Comparison of ENCODE assay signal across 8 cellular contexts in genomic region chr5:31638748-31639418, GRCh38. TPM values are rescaled to one million over a fixed set of nuclear protein-coding genes. Genes with fewer than 3 reads are reported as not detected.
DNase-seq lines count a peak whose midpoint lies in the region; ATAC-seq and TF ChIP-seq lines count a peak whose summit lies in the region.

Gene PDZD2, plus strand, starts transcription at chr5:31639131.

- no peaks in the 10 kb centered on the region for H3K9me2 ChIP-seq in PC-9 (ENCODE audit: insufficient read depth)

- no peak within 1 kb of the TSS for H3K27ac Mint-ChIP-seq in Calu3 (ENCODE audit: unreplicated experiment)
- peak within 1 kb of the TSS; percentile 71 to 90 for H3K27ac Mint-ChIP-seq in natural killer cell

- H3K9me3 Mint-ChIP-seq in Calu3 (ENCODE audit: low read depth, unreplicated experiment) (no peaks in the 10 kb centered on the region), natural killer cell (no peaks in the 10 kb centered on the region)

- H3K4me1 ChIP-seq in HUES48 (ENCODE audit: control insufficient read depth, insufficient read depth, low read length) (peaks cover 14% of the 10 kb centered on the region), PC-9 (replicated peaks; ENCODE audit: insufficient read depth) (no peaks in the 10 kb centered on the region)

- POLR2A ChIA-PET in PC-9 (lab: Charles Lee; ENCODE audit: unreplicated experiment): no interaction called here

- H3K4me3 Mint-ChIP-seq in Calu3 (ENCODE audit: low read depth, unreplicated experiment) (peak within 1 kb of the TSS; percentile 75), natural killer cell (peak within 1 kb of the TSS; percentile 88)

- intact Hi-C loops in Calu3 (cut with micrococcal nuclease; ENCODE audit: unreplicated experiment): loop anchor here (2.0 kb wide), 1 partner anchor 172 kb away; no protein-coding TSS in a partner anchor
- intact Hi-C loops in PC-9 (cut with micrococcal nuclease; ENCODE audit: unreplicated experiment): no loop called here
- intact Hi-C loops in natural killer cell (cut with micrococcal nuclease): no loop called here

- H3K27me3 Mint-ChIP-seq in Calu3 (ENCODE audit: unreplicated experiment): peaks cover 31% of the 10 kb centered on the region
- H3K27me3 Mint-ChIP-seq in natural killer cell (ENCODE audit: low read depth in 2 of 2): peaks cover 6 to 13% of the 10 kb centered on the region in 2 donors

- H3K4me2 ChIP-seq in PC-9: peak within 1 kb of the TSS; percentile 51; the same call in 1 of the 2 replicates

- H3K9me3 ChIP-seq in HUES48 (ENCODE audit: control insufficient read depth, insufficient read depth, low read length) (no peaks in the 10 kb centered on the region), PC-9 (ENCODE audit: insufficient read depth, low read depth) (no peaks in the 10 kb centered on the region)

- H2AFZ ChIP-seq in PC-9: no peak within 1 kb of the TSS

- H4K20me1 ChIP-seq in PC-9 (ENCODE audit: insufficient read depth): no peaks in the 10 kb centered on the region

- H3K79me2 ChIP-seq in PC-9 (ENCODE audit: low read depth): no peaks in the 10 kb centered on the region

- DNase-seq in Calu3 (peak; percentile 79), PC-9 (peak in 1 of 2 experiments; percentile 72), activated T-helper 1 cell treated with Interleukin-2 at 50 U/mL for 16 hours (ENCODE audit: low read depth) (peak; percentile 50), fibroblast of peridontal ligament (ENCODE audit: extremely low read depth) (peak; percentile 41), natural killer cell (peak; percentile 63)
- peak; percentile 76 for DNase-seq in stimulated activated naive CD4-positive, alpha-beta T cell treated with Interleukin-2 at 50 U/mL for 16 hours (lab: John Stamatoyannopoulos, UW)

- H3K4me1 Mint-ChIP-seq in Calu3 (ENCODE audit: low read depth, unreplicated experiment) (no peaks in the 10 kb centered on the region), natural killer cell (peaks cover 5 to 8% of the 10 kb centered on the region in 2 donors)

- H3K36me3 Mint-ChIP-seq in Calu3 (ENCODE audit: insufficient read depth, unreplicated experiment) (no peaks in the 10 kb centered on the region), natural killer cell (no peaks in the 10 kb centered on the region)

- H3K27me3 ChIP-seq in HUES48 (ENCODE audit: control insufficient read depth, insufficient read depth, low read length) (peaks cover 23% of the 10 kb centered on the region), PC-9 (ENCODE audit: insufficient read depth, low read depth) (peaks cover 71% of the 10 kb centered on the region)

- H3K4me3 ChIP-seq in HUES48 (ENCODE audit: low read depth, low read length): peak within 1 kb of the TSS; percentile 84
- no peak within 1 kb of the TSS for H3K4me3 ChIP-seq in PC-9

- H3K36me3 ChIP-seq in HUES48 (ENCODE audit: control insufficient read depth, insufficient read depth, low read length): no peaks in the 10 kb centered on the region
- H3K36me3 ChIP-seq in PC-9 (ENCODE audit: low read depth): no peaks in the 10 kb centered on the region

- BruUV-seq in Calu3 (replicated peaks; lab: Mats Ljungman, UMichigan) (no TSS peak), PC-9 (replicated peaks; lab: Mats Ljungman, UMichigan) (no TSS peak)

- H3K27ac ChIP-seq in HUES48 (ENCODE audit: low read depth, low read length) (peak within 1 kb of the TSS; percentile 40), PC-9 (no peak within 1 kb of the TSS)

- H3F3A ChIP-seq in PC-9 (ENCODE audit: insufficient read depth, low read depth): no peaks in the 10 kb centered on the region

- peak; percentile 74 for ATAC-seq in GM21447 (IDR thresholded peaks at IDR 0.05; ENCODE audit: unreplicated experiment)
- peak; percentile 70 to 87 (median 81) for ATAC-seq in natural killer cell

- TF ChIP-seq CTCF in Calu3 (IDR thresholded peaks at IDR 0.05; ENCODE audit: unreplicated experiment) (no peak), PC-9 (conservative IDR thresholded peaks at IDR 0.05) (no peak; the same call in 1 of the 2 replicates), natural killer cell (IDR thresholded peaks at IDR 0.05) (no peak)

- CTCF ChIA-PET in Calu3 (lab: Charles Lee) (interaction anchor here (0.5 to 2.0 kb wide), 7 partner anchors 9 to 358 kb away, joined by 3 to 6 read pairs (median 4); no protein-coding TSS in a partner anchor), PC-9 (lab: Charles Lee) (no interaction called here)

- H3K9ac ChIP-seq in HUES48 (ENCODE audit: low read depth, low read length): peak within 1 kb of the TSS; percentile 19; the same call in 1 of the 2 replicates

RNA-seq across cellular contexts. Expression of gene PDZD2, which starts in this region (rescaled TPM):
- total RNA-seq in Calu3 (2022) (0.76 and 0.97 TPM in 2 replicates), PC-9 (2021) (not detected in 2 replicates), natural killer cell (1 to 10 TPM in 1 of 3 donors, under 1 TPM in 2; 0.50 to 1.3 (median 0.66) TPM)

Comparison
In these comparisons a context has a peak if more than half of its experiments do, and no peak if none do; other contexts are left out.
1. Peak in DNase-seq in Calu3; RNA of the gene not detected or under 1 TPM.